In the genomic region with DNA sequence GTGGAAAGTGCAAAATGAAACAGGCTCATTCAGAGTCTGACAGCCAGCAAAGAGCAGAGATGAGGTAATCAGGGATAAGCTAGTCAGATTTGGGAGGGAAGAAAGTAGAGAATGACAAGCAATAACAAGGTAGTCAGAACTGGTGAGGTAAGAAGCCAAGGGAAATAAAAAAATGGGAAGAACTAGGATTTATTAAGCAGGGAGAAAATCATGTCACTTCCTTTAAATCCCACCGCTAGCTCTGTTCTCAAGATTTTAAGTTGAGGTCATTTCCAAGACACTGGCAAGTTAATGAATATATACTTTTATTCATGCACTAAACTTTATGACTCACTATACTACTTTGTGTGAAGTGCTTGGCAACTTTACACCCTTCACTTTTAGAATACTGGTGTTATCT, we compare ENCODE assay signal across 18 cellular contexts.
DNase-seq lines count a peak whose midpoint lies in the region; ATAC-seq, FAIRE-seq and TF ChIP-seq lines count a peak whose summit lies in the region.
"Had no signal": no experiment of that assay in that cellular context is flagged by ENCODE, and none has a peak within 500 bp of the region (broad histone marks: within the 10 kb centered on the region; RNA-seq: fewer than 3 reads in every experiment).

No MANE protein-coding gene starts in this region.

- no peak overlapping the region for H2BK5ac ChIP-seq in IMR-90 (ENCODE audit: low read depth, low read length, poor library complexity, severe bottlenecking)

- TF ChIP-seq POLR2A in IMR-90 (IDR thresholded peaks at IDR 0.05; ENCODE audit: low read depth, low read length) (no peak), HepG2 (IDR thresholded peaks at IDR 0.05; ENCODE audit: insufficient read depth in 1 of 2, low read depth in 2 of 2, low read length in 2 of 2) (no peak)

- H2BK120ac ChIP-seq in IMR-90 (ENCODE audit: low read depth, low read length): no peak overlapping the region

- CTCF ChIA-PET in IMR-90 (lab: Yijun Ruan, JAX): no interaction called here
- CTCF ChIA-PET in HepG2 (lab: Yijun Ruan, JAX; ENCODE audit: low intra/inter-chr PET ratio, low total read pairs): no interaction called here

- no peak for FAIRE-seq in HepG2 (lab: Jason Lieb, UNC)
- FAIRE-seq: G401.6 had no signal

- TF ChIP-seq EP300 in HepG2 (IDR thresholded peaks at IDR 0.05; ENCODE audit: low read depth in 2 of 2, low read length in 2 of 2) (no peak), HepG2 (CRISPR knock-in tag; IDR thresholded peaks at IDR 0.05; ENCODE audit: borderline replicate concordance) (no peak)

- POLR2A ChIA-PET in IMR-90 (lab: Charles Lee; ENCODE audit: unreplicated experiment) (no interaction called here), HepG2 (lab: Yijun Ruan, JAX) (no interaction called here)

- ATAC-seq in IMR-90 (ENCODE audit: low read depth) (0 out of 2 replicates have a peak, but pooled peaks have one; percentile 14), omental fat pad (ENCODE audit: low FRiP score) (peak; percentile 54), HepG2 (no peak)
- ATAC-seq: GM23338, HCT116, T-helper 17 cell had no signal

- intact Hi-C loops in IMR-90 (cut with micrococcal nuclease): no loop called here
- intact Hi-C loops in HepG2 (cut with micrococcal nuclease; ENCODE audit: unreplicated experiment): no loop called here

- H3K9me2 ChIP-seq in hepatocyte (replicated peaks; ENCODE audit: insufficient read depth): no peaks in the 10 kb centered on the region

- H3K9me3 ChIP-seq in IMR-90 (ENCODE audit: control insufficient read depth, insufficient read depth, low read length): no peaks in the 10 kb centered on the region
- H3K9me3 ChIP-seq in adipocyte (ENCODE audit: control insufficient read depth, low read length): no peaks in the 10 kb centered on the region
- no peaks in the 10 kb centered on the region for H3K9me3 ChIP-seq in hepatocyte (ENCODE audit: low read depth)
- 0 out of 2 replicates have a peak, but pooled peaks cover 5% of the 10 kb centered on the region for H3K9me3 ChIP-seq in HepG2 (ENCODE audit: low read length)

- H2BK20ac ChIP-seq in IMR-90 (ENCODE audit: low read depth, low read length): no peak overlapping the region

- no peak for TF ChIP-seq CTCF in IMR-90 (conservative IDR thresholded peaks at IDR 0.05; ENCODE audit: low read depth, low read length)
- TF ChIP-seq CTCF in hepatocyte (IDR thresholded peaks at IDR 0.05; ENCODE audit: poor library complexity): no peak
- TF ChIP-seq CTCF in omental fat pad (IDR thresholded peaks at IDR 0.05): no peak
- TF ChIP-seq CTCF in HepG2 (CRISPR knock-in tag; IDR thresholded peaks at IDR 0.05): no peak

- H3K36me3 ChIP-seq in IMR-90 (ENCODE audit: control insufficient read depth, insufficient read depth, low read length) (no peaks in the 10 kb centered on the region), adipocyte (ENCODE audit: control insufficient read depth, insufficient read depth, low read length, severe bottlenecking) (no peaks in the 10 kb centered on the region), hepatocyte (replicated peaks; ENCODE audit: insufficient read depth, low read depth) (no peaks in the 10 kb centered on the region), HepG2 (replicated peaks in 1 of 2; ENCODE audit: control insufficient read depth in 1 of 2, insufficient read depth in 2 of 2, low read length in 2 of 2) (no peaks in the 10 kb centered on the region)

- WGBS in IMR-90 (ENCODE audit: extremely low coverage in 2 of 2, insufficient read length in 1 of 2), 2 experiments: no CpG with 5 or more reads among the region's 1 CpG
- 79% methylated on average over 1 of the region's 1 CpG for WGBS in hepatocyte (ENCODE audit: low lambda C conversion rate, missing lambda C conversion rate)
- 40% methylated on average over 1 of the region's 1 CpG for WGBS in HepG2 (ENCODE audit: low lambda C conversion rate)

- no peak overlapping the region for H2AK9ac ChIP-seq in IMR-90 (replicated peaks; ENCODE audit: low read depth, low read length, poor library complexity)

- H3K14ac ChIP-seq in IMR-90 (replicated peaks; ENCODE audit: low read depth, low read length): no peak overlapping the region

- BruUV-seq in IMR-90 (replicated peaks; lab: Mats Ljungman, UMichigan) (no TSS peak), HepG2 (replicated peaks; lab: Mats Ljungman, UMichigan) (no TSS peak)

- H2AFZ ChIP-seq in IMR-90 (replicated peaks; ENCODE audit: low read length, poor library complexity) (no peak overlapping the region), hepatocyte (no peak overlapping the region), HepG2 (ENCODE audit: low read length) (no peak overlapping the region)
- H2AFZ ChIP-seq: GM23338, PC-9 had no signal

- no peak overlapping the region for H3K56ac ChIP-seq in IMR-90 (ENCODE audit: extremely low read depth, insufficient read depth, low read length)

- no peaks in the 10 kb centered on the region for H3K79me1 ChIP-seq in IMR-90 (ENCODE audit: low read depth in 1 of 2, low read length in 2 of 2)

- dilution Hi-C loops in IMR-90 (cut with HindIII; ENCODE audit: low sequenced_read_pairs, unreplicated experiment): no loop called here

- DNase-seq in IMR-90: peak; percentile 19
- peak; percentile 6 for DNase-seq in adipocyte (ENCODE audit: low read depth)
- DNase-seq in hepatocyte (ENCODE audit: low spot score): no peak
- no peak for DNase-seq in omental fat pad (ENCODE audit: low spot score)
- DNase-seq in NCI-H2107 treated with DMSO at 0.1 percent for 48 hours (lab: John Stamatoyannopoulos, UW; ENCODE audit: unreplicated experiment): no peak
- no peak for DNase-seq in NCI-H2227 (lab: John Stamatoyannopoulos, UW; ENCODE audit: unreplicated experiment)
- no peak for DNase-seq in HepG2 (ENCODE audit: low spot score)
- DNase-seq in NCI-H1436 treated with DMSO at 0.1 percent for 48 hours (lab: John Stamatoyannopoulos, UW): no peak
- DNase-seq: CD4-positive, CD25-positive, alpha-beta regulatory T cell; COR-L47; KBM-7; NCI-H187 treated with DMSO at 0.1 percent for 48 hours; NCI-H748 treated with DMSO at 0.1 percent for 48 hours; PC-9; T-helper 17 cell had no signal

- H3K27ac ChIP-seq in IMR-90 (ENCODE audit: insufficient read depth, low read length) (no peak overlapping the region), hepatocyte (no peak overlapping the region), HepG2 (ENCODE audit: extremely low read length, insufficient read depth, low read length) (no peak overlapping the region)
- H3K27ac ChIP-seq: PC-9 had no signal

- no peak overlapping the region for H2BK15ac ChIP-seq in IMR-90 (ENCODE audit: low read depth, low read length)

- in situ Hi-C loops in IMR-90 (cut with MboI; ENCODE audit: low sequenced_read_pairs): no loop called here
- in situ Hi-C loops in HepG2 (cut with HindIII; ENCODE audit: extremely low pct_ligation_motif_present, low pct_unique_long_range_greater_than_20kb): no loop called here

- H3K23ac ChIP-seq in IMR-90 (ENCODE audit: low read depth, low read length): no peak overlapping the region

- H3K9ac ChIP-seq in IMR-90 (ENCODE audit: low read depth, low read length) (no peak overlapping the region), adipocyte (ENCODE audit: low read length) (no peak overlapping the region), HepG2 (ENCODE audit: insufficient read depth, low read depth, low read length) (no peak overlapping the region)

- H3K79me2 ChIP-seq in hepatocyte (no peaks in the 10 kb centered on the region), HepG2 (ENCODE audit: insufficient read depth, low read length) (no peaks in the 10 kb centered on the region)

- H3K27me3 ChIP-seq in IMR-90 (ENCODE audit: control insufficient read depth, insufficient read depth, low read length) (no peaks in the 10 kb centered on the region), adipocyte (replicated peaks; ENCODE audit: control insufficient read depth, insufficient read depth, low read length) (no peaks in the 10 kb centered on the region), hepatocyte (no peaks in the 10 kb centered on the region), HepG2 (ENCODE audit: control insufficient read depth in 1 of 2, insufficient read depth in 2 of 2, low read length in 2 of 2) (no peaks in the 10 kb centered on the region)

- TF ChIP-seq RAD21 in IMR-90 (IDR thresholded peaks at IDR 0.05; ENCODE audit: low read length): no peak
- TF ChIP-seq RAD21 in HepG2 (CRISPR knock-in tag; IDR thresholded peaks at IDR 0.05): no peak

- no peaks in the 10 kb centered on the region for H4K20me1 ChIP-seq in IMR-90 (ENCODE audit: insufficient read depth, low read length)
- no peaks in the 10 kb centered on the region for H4K20me1 ChIP-seq in hepatocyte (ENCODE audit: insufficient read depth, poor library complexity, severe bottlenecking)
- no peaks in the 10 kb centered on the region for H4K20me1 ChIP-seq in HepG2 (ENCODE audit: insufficient read depth, low read length)

- no peaks in the 10 kb centered on the region for H3K9me1 ChIP-seq in IMR-90 (ENCODE audit: insufficient read depth, low read length)

- no peak overlapping the region; the same call in 1 of the 2 replicates for H3K4me2 ChIP-seq in IMR-90 (ENCODE audit: low read depth, low read length)
- peak overlapping the region; percentile 23 for H3K4me2 ChIP-seq in hepatocyte
- no peak overlapping the region for H3K4me2 ChIP-seq in HepG2 (ENCODE audit: low read depth, low read length)
- H3K4me2 ChIP-seq: GM23338, PC-9 had no signal

- no peak overlapping the region for H3K4ac ChIP-seq in IMR-90 (ENCODE audit: low read depth, low read length)

- no peak overlapping the region for H4K5ac ChIP-seq in IMR-90 (ENCODE audit: low read depth, low read length)

- H4K8ac ChIP-seq in IMR-90 (ENCODE audit: low read depth in 2 of 2, low read length in 2 of 2): no peak overlapping the region

- H3K4me1 ChIP-seq in IMR-90 (ENCODE audit: control insufficient read depth, insufficient read depth, low read length) (no peaks in the 10 kb centered on the region), adipocyte (ENCODE audit: control insufficient read depth, insufficient read depth, low read length) (peaks cover 7% of the 10 kb centered on the region), hepatocyte (ENCODE audit: insufficient read depth) (no peaks in the 10 kb centered on the region), HepG2 (ENCODE audit: insufficient read depth, low read length) (no peaks in the 10 kb centered on the region)

- no peak overlapping the region for H2AK5ac ChIP-seq in IMR-90 (ENCODE audit: low read depth, low read length)

- no peak overlapping the region for H3K4me3 ChIP-seq in IMR-90 (ENCODE audit: insufficient read depth, low read depth, low read length)
- H3K4me3 ChIP-seq in adipocyte (ENCODE audit: low read length): no peak overlapping the region
- no peak overlapping the region for H3K4me3 ChIP-seq in hepatocyte
- H3K4me3 ChIP-seq in HepG2 (replicated peaks in 1 of 3; ENCODE audit: insufficient read depth in 1 of 3, low read depth in 2 of 3, low read length in 3 of 3): no peak overlapping the region
- H3K4me3 ChIP-seq: GM23338, PC-9 had no signal

- H4K91ac ChIP-seq in IMR-90 (ENCODE audit: insufficient read depth, low read depth, low read length): no peak overlapping the region

- no peak overlapping the region for H3K18ac ChIP-seq in IMR-90 (ENCODE audit: low read depth, low read length)

TF ChIP-seq in IMR-90, 13 proteins besides CTCF, POLR2A, EP300 and RAD21 (continues in another document):
- TF ChIP-seq FOS (IDR thresholded peaks at IDR 0.05; ENCODE audit: low read depth, low read length) (no peak), NFE2L2 (IDR thresholded peaks at IDR 0.05; ENCODE audit: low read depth, low read length) (no peak)

TF ChIP-seq in HepG2, 621 proteins besides CTCF, POLR2A, EP300 and RAD21 (continues in another document):
- TF ChIP-seq ASH2L (IDR thresholded peaks at IDR 0.05; ENCODE audit: insufficient read length, low read depth, low read length): no peak

Comparison
In these comparisons a context has a peak if more than half of its experiments do, and no peak if none do; other contexts are left out.
1. DNase-seq: peak in IMR-90 (single experiment) and adipocyte (single experiment); none in hepatocyte (single experiment), omental fat pad (single experiment), NCI-H2107 treated with DMSO at 0.1 percent for 48 hours (single experiment), NCI-H2227 (single experiment), HepG2 (single experiment) and NCI-H1436 treated with DMSO at 0.1 percent for 48 hours (single experiment).